In the genomic region with DNA sequence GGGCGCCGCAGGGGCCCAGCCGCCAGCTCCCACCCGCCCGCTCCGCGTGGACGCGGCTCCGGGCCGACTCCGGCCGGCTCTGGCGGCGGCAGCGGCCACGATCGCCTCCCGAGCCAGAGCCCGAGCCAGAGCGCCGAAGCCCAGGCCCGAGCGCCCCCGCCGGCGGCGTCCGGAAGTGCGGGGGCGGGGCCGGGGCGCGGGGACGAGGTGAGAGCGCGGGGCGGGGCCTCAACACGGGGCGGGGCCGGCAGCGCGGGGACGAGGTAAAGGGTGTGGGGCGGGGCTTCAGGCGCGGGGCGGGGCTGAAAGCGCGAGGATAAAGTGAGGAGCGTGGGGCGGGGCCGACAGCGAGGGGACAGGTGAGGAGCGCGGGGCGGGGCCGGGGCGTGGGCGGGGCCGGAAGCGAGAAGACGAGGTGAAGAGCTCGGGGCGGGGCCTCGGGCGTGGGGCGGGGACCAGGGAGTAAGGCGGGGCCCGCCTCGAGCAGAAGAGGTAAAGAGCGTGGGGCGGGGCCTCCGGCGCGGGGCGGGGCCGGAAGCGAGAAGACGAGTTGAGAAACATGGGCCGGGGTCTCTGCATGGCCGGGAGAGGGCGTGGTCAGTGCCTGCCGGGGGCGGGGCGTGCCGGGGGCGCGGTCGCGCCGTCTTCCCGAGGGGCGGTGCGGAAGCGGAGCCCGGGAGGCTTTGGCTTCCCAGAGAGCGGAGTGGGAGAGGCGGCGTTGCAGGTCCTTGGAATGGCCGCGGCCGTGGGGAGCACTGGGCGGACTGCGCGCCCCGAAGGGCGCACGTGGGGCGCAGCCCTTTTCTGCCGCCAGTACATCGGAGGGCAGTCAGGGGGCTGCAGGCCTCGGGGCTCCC, we compare ENCODE assay signal across 8 cellular contexts. TPM values are rescaled to one million over a fixed set of nuclear protein-coding genes. Genes with fewer than 3 reads are reported as not detected.
DNase-seq lines count a peak whose midpoint lies in the region; ATAC-seq and TF ChIP-seq lines count a peak whose summit lies in the region.

A gene with protein sequence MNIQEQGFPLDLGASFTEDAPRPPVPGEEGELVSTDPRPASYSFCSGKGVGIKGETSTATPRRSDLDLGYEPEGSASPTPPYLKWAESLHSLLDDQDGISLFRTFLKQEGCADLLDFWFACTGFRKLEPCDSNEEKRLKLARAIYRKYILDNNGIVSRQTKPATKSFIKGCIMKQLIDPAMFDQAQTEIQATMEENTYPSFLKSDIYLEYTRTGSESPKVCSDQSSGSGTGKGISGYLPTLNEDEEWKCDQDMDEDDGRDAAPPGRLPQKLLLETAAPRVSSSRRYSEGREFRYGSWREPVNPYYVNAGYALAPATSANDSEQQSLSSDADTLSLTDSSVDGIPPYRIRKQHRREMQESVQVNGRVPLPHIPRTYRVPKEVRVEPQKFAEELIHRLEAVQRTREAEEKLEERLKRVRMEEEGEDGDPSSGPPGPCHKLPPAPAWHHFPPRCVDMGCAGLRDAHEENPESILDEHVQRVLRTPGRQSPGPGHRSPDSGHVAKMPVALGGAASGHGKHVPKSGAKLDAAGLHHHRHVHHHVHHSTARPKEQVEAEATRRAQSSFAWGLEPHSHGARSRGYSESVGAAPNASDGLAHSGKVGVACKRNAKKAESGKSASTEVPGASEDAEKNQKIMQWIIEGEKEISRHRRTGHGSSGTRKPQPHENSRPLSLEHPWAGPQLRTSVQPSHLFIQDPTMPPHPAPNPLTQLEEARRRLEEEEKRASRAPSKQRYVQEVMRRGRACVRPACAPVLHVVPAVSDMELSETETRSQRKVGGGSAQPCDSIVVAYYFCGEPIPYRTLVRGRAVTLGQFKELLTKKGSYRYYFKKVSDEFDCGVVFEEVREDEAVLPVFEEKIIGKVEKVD (minus strand): TSS at position 177 of the 857 bp plus-strand sequence. CDS start 5,698 bp downstream, outside the sequence.

- no peaks in the 10 kb centered on the region for H3K27me3 ChIP-seq in colonic mucosa

- H3K4me3 Mint-ChIP-seq in activated CD4-positive, alpha-beta T cell treated with anti-CD3 and anti-CD28 coated beads, Interleukin-2, amount 10 ng/mL, durations not matched to agents 24 days and 14 days = peak within 1 kb of the TSS; percentile 85

- H3K27ac Mint-ChIP-seq in activated CD4-positive, alpha-beta T cell treated with anti-CD3 and anti-CD28 coated beads, Interleukin-2, amount 10 ng/mL, durations not matched to agents 24 days and 14 days = peak within 1 kb of the TSS; percentile 85

- no peaks in the 10 kb centered on the region for H3K9me3 Mint-ChIP-seq in activated CD4-positive, alpha-beta T cell treated with anti-CD3 and anti-CD28 coated beads, Interleukin-2, amount 10 ng/mL, durations not matched to agents 24 days and 14 days

- TF ChIP-seq CTCF in colonic mucosa (IDR thresholded peaks at IDR 0.05) = no peak

- H3K27me3 Mint-ChIP-seq in activated CD4-positive, alpha-beta T cell treated with anti-CD3 and anti-CD28 coated beads, Interleukin-2, amount 10 ng/mL, durations not matched to agents 24 days and 14 days = no peaks in the 10 kb centered on the region

- no peaks in the 10 kb centered on the region for H3K9me3 ChIP-seq in colonic mucosa

- peak within 1 kb of the TSS; percentile 68 to 83 for H3K9ac ChIP-seq in colonic mucosa (ENCODE audit: low read depth in 2 of 2, low read length in 2 of 2)

- ATAC-seq in HG03520 (IDR thresholded peaks at IDR 0.05; ENCODE audit: unreplicated experiment) = peak; percentile 51
- peak; percentile 88 for ATAC-seq in left colon

- H3K4me1 ChIP-seq in colonic mucosa = peaks cover 8% of the 10 kb centered on the region

- DNase-seq in AML-193 (lab: John Stamatoyannopoulos, UW) (peak; percentile 69 to 73), GM19238 (ENCODE audit: insufficient read length, low spot score) (peak; percentile 95), NCI-H526 treated with DMSO at 0.1 percent for 48 hours (lab: John Stamatoyannopoulos, UW) (peak; percentile 82), colonic mucosa (peak; percentile 100), left colon (peak; percentile 100)
- DNase-seq in activated CD4-positive, alpha-beta T cell treated with anti-CD3 and anti-CD28 coated beads, Interleukin-2, amount 10 ng/mL, durations not matched to agents 24 days and 14 days = peak; percentile 99
- peak; percentile 100 for DNase-seq in stimulated activated CD4-positive, alpha-beta T cell treated with anti-CD3 and anti-CD28 coated beads, Interleukin-1b, Interleukin-23, amount 100 ng/mL, for 4 hours (ENCODE audit: low read depth in 2 of 2)

- peak within 1 kb of the TSS; percentile 75 for H3K4me3 ChIP-seq in colonic mucosa

- peaks cover 10% of the 10 kb centered on the region for H3K36me3 Mint-ChIP-seq in activated CD4-positive, alpha-beta T cell treated with anti-CD3 and anti-CD28 coated beads, Interleukin-2, amount 10 ng/mL, durations not matched to agents 24 days and 14 days (ENCODE audit: low read depth)

- no peaks in the 10 kb centered on the region for H3K36me3 ChIP-seq in colonic mucosa

- intact Hi-C loops in activated CD4-positive, alpha-beta T cell treated with anti-CD3 and anti-CD28 coated beads, Interleukin-2, amount 10 ng/mL, durations not matched to agents 24 days and 14 days (cut with micrococcal nuclease) = loop anchor here (1.0 kb wide), 3 partner anchors 18 to 123 kb away; a partner anchor contains a TSS
- intact Hi-C loops in colonic mucosa (cut with DNase I) = no loop called here
- intact Hi-C loops in left colon (cut with DNase I, micrococcal nuclease) = no loop called here

- H3K4me1 Mint-ChIP-seq in activated CD4-positive, alpha-beta T cell treated with anti-CD3 and anti-CD28 coated beads, Interleukin-2, amount 10 ng/mL, durations not matched to agents 24 days and 14 days = peaks cover 25% of the 10 kb centered on the region

- H3K27ac ChIP-seq in colonic mucosa = peak within 1 kb of the TSS; percentile 55

RNA-seq across cellular contexts. Expression of the gene that starts here (rescaled TPM):
- total RNA-seq in activated CD4-positive, alpha-beta T cell treated with anti-CD3 and anti-CD28 coated beads, Interleukin-2, amount 10 ng/mL, durations not matched to agents 24 days and 14 days = 26.7 and 27.9 TPM in 2 replicates
- 10 to 100 TPM; 33.4 to 34.3 TPM for total RNA-seq in colonic mucosa
- 10 to 100 TPM; 32.8 to 38.4 TPM for total RNA-seq in left colon

Comparison
In these comparisons a context has a peak if more than half of its experiments do, and no peak if none do; other contexts are left out.
1. Peak in every context shown above with its lines: DNase-seq, ATAC-seq, H3K4me3 ChIP-seq and H3K27ac ChIP-seq.